ENCODE assay signal across 12 cellular contexts in the genomic region with DNA sequence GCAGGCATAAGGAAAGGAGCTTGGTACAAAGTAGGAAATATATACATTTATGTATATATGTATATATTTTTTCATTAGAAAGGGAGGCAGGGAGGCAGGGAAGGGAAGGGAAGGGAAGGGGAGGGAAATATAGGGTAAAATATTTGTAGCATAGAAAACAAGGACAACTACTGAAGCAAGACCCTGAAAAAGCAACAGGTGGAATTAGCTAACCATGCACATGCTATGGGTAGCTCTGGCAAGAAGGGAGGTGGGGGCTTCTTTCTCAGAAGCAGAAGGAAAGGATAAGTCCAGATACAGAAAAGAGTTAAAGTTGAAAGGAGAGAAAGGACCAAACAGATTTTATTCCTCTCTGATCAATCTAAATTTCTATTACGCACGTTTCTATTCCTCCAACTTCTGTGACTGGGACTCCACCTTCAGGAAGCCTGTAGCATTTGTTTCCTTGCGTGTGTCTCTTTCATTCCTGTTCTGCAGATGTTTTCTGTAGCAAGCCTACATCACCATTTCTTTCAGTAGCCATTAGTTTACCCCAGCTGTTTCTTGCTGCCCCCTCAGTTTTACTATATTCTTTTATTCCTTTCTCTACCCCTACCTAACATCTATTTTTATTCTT.
DNase-seq lines count a peak whose midpoint lies in the region; ATAC-seq, FAIRE-seq and TF ChIP-seq lines count a peak whose summit lies in the region.
"Had no signal": no experiment of that assay in that cellular context is flagged by ENCODE, and none has a peak within 500 bp of the region (broad histone marks: within the 10 kb centered on the region; RNA-seq: fewer than 3 reads in every experiment).

No MANE protein-coding gene starts in this region.

- POLR2A ChIA-PET in PC-9 (lab: Charles Lee; ENCODE audit: unreplicated experiment) = no interaction called here

- no peak overlapping the region for H3K27ac ChIP-seq in cardiac muscle cell
- H3K27ac ChIP-seq in PC-9 = no peak overlapping the region
- H3K27ac ChIP-seq: BLaER1 had no signal

- H3K27me3 ChIP-seq in cardiac muscle cell = no peaks in the 10 kb centered on the region
- no peaks in the 10 kb centered on the region for H3K27me3 ChIP-seq in PC-9 (ENCODE audit: insufficient read depth, low read depth)

- H3K9me2 ChIP-seq in PC-9 (ENCODE audit: insufficient read depth) = no peaks in the 10 kb centered on the region

- no peaks in the 10 kb centered on the region for H4K20me1 ChIP-seq in PC-9 (ENCODE audit: insufficient read depth)

- no peaks in the 10 kb centered on the region for H3F3A ChIP-seq in PC-9 (ENCODE audit: insufficient read depth, low read depth)

- DNase-seq in cardiac muscle cell (ENCODE audit: low read depth in 1 of 2, low spot score in 1 of 2) (peak; percentile 7 to 17), Right ventricle myocardium superior (no peak), PC-9 (peak in 1 of 2 experiments; percentile 2), fibroblast of the aortic adventitia (ENCODE audit: low read depth) (peak; percentile 19), urothelium cell line (ENCODE audit: low spot score) (peak; percentile 3), GM10266 (ENCODE audit: extremely low spot score) (no peak), NCI-H774 (lab: John Stamatoyannopoulos, UW) (no peak), hepatic stellate cell (ENCODE audit: low spot score) (no peak)
- DNase-seq: activated effector memory CD4-positive, alpha-beta T cell treated with Interleukin-2 at 50 U/mL for 16 hours; NCI-H2107; SHP77 treated with DMSO at 0.1 percent for 48 hours had no signal

- FAIRE-seq in urothelium cell line (lab: Jason Lieb, UNC) = no peak

- intact Hi-C loops in Right ventricle myocardium superior (cut with DNase I) = no loop called here
- intact Hi-C loops in PC-9 (cut with micrococcal nuclease; ENCODE audit: unreplicated experiment) = no loop called here

- H3K36me3 ChIP-seq in cardiac muscle cell (no peaks in the 10 kb centered on the region), PC-9 (ENCODE audit: low read depth) (no peaks in the 10 kb centered on the region)
- H3K36me3 ChIP-seq: BLaER1 had no signal

- H3K4me2 ChIP-seq in PC-9 = no peak overlapping the region
- H3K4me2 ChIP-seq: BLaER1 had no signal

- no peaks in the 10 kb centered on the region for H3K9me3 ChIP-seq in cardiac muscle cell (ENCODE audit: low read depth)
- no peaks in the 10 kb centered on the region for H3K9me3 ChIP-seq in PC-9 (ENCODE audit: insufficient read depth, low read depth)
- H3K9me3 ChIP-seq: BLaER1 had no signal

- BruUV-seq in PC-9 (replicated peaks; lab: Mats Ljungman, UMichigan) = no TSS peak

- TF ChIP-seq CTCF in cardiac muscle cell (IDR thresholded peaks at IDR 0.05; ENCODE audit: low read depth, low read length) (peak; percentile 5), PC-9 (conservative IDR thresholded peaks at IDR 0.05) (peak; percentile 62), fibroblast of the aortic adventitia (IDR thresholded peaks at IDR 0.05; ENCODE audit: insufficient read depth, low read length) (peak; percentile 21), GM10266 (IDR thresholded peaks at IDR 0.05; ENCODE audit: control insufficient read depth, insufficient read depth, low read depth, missing control alignments) (no peak)

- no peaks in the 10 kb centered on the region for H3K79me2 ChIP-seq in PC-9 (ENCODE audit: low read depth)

- H3K4me3 ChIP-seq in cardiac muscle cell (no peak overlapping the region), PC-9 (no peak overlapping the region), fibroblast of the aortic adventitia (ENCODE audit: low read depth, low read length) (no peak overlapping the region)
- H3K4me3 ChIP-seq: BLaER1 had no signal

- ATAC-seq in Right ventricle myocardium superior (ENCODE audit: poor library complexity) = no peak

- H2AFZ ChIP-seq in PC-9 = no peak overlapping the region

- CTCF ChIA-PET in PC-9 (lab: Charles Lee) = interaction anchor here (0.7 kb wide), 1 partner anchor 60 kb away, joined by 3 read pairs; no protein-coding TSS in a partner anchor

- H3K4me1 ChIP-seq in cardiac muscle cell (ENCODE audit: low read depth) (peaks cover 7% of the 10 kb centered on the region), PC-9 (replicated peaks; ENCODE audit: insufficient read depth) (peaks cover 1% of the 10 kb centered on the region)
- H3K4me1 ChIP-seq: BLaER1 had no signal

Comparison
In these comparisons a context has a peak if more than half of its experiments do, and no peak if none do; other contexts are left out.
1. DNase-seq: peak in cardiac muscle cell (2 of 2), fibroblast of the aortic adventitia (single experiment) and urothelium cell line (single experiment); none in Right ventricle myocardium superior (single experiment), GM10266 (single experiment), NCI-H774 (single experiment) and hepatic stellate cell (single experiment).